ENCODE assay signal across 8 cellular contexts in the genomic region with DNA sequence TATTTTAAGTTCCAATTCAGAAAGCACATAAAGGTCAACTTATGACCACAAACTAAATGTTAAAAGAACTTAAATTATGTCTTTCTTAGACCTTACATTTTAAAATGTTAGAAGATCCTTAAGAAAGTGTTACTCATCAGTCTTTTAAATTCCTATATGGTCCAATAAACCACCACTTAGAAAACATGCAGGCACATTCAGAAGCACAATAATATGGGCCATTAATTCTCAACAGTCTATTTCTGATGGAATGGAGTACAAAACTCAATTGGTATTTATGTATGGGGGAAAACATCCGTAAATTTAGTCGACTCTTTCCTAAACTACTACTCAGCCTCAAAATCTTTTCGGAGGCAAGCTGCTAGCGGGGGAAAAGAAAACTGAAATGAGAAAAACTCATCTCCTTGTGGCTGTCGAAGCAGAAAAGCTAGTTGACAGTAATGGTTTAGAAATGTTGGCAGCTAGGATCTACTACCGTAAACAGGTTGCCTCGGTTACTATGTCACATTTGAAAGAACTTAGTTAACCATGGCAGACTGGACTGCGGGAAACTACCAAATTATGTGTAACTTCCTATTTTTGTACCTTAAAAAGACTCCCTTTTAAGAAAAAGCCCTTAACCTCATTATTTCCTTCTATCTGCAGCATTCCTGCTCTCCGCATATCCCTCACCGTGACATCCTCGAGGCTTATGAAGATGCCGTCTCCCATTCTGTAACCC. TPM values are rescaled to one million over a fixed set of nuclear protein-coding genes. Genes with fewer than 3 reads are reported as not detected.
DNase-seq lines count a peak whose midpoint lies in the region; ATAC-seq and TF ChIP-seq lines count a peak whose summit lies in the region.

No MANE protein-coding gene starts in this region.

- H3K36me3 Mint-ChIP-seq in CD4-positive, alpha-beta memory T cell: peaks cover 15 to 27% of the 10 kb centered on the region in 2 donors
- no peaks in the 10 kb centered on the region for H3K36me3 Mint-ChIP-seq in WTC11

- H3K9ac ChIP-seq in HUES6 (ENCODE audit: low read length): peak overlapping the region; percentile 85

- peak overlapping the region; percentile 97 for H3K27ac ChIP-seq in CD4-positive, alpha-beta memory T cell (ENCODE audit: low read depth, low read length)
- H3K27ac ChIP-seq in HUES6 (ENCODE audit: low read depth, low read length) (peak overlapping the region; percentile 80; the same call in 1 of the 2 replicates), foreskin keratinocyte (peak overlapping the region; percentile 85)

- peaks cover 30% of the 10 kb centered on the region for H3K4me1 ChIP-seq in CD4-positive, alpha-beta memory T cell (ENCODE audit: insufficient read depth, low read length)
- H3K4me1 ChIP-seq in HUES6 (ENCODE audit: control insufficient read depth, insufficient read depth, low read length) (peaks cover 9% of the 10 kb centered on the region; the same call in 1 of the 2 replicates), foreskin keratinocyte (peaks cover 15% of the 10 kb centered on the region)

- peaks cover 24 to 56% (median 42%) of the 10 kb centered on the region in 4 donors for H3K4me1 Mint-ChIP-seq in CD4-positive, alpha-beta memory T cell
- H3K4me1 Mint-ChIP-seq in WTC11: peaks cover 16% of the 10 kb centered on the region

- CTCF ChIA-PET in CD4-positive, alpha-beta memory T cell (lab: Charles Lee; ENCODE audit: partially characterized antibody): interaction anchor here (0.5 to 1.6 kb wide), 2 partner anchors 525 to 1769 kb away, joined by 3 to 5 read pairs; no protein-coding TSS in a partner anchor
- CTCF ChIA-PET in WTC11 (lab: Charles Lee): interaction anchor here (2.1 kb wide), 1 partner anchor 14 kb away, joined by 9 read pairs; no protein-coding TSS in a partner anchor

- no peaks in the 10 kb centered on the region for H3K36me3 ChIP-seq in CD4-positive, alpha-beta memory T cell (ENCODE audit: insufficient read depth, low read length)
- H3K36me3 ChIP-seq in HUES6 (ENCODE audit: control insufficient read depth, insufficient read depth, low read length): peaks cover under 1% of the 10 kb centered on the region; the same call in 1 of the 2 replicates

- peak overlapping the region; percentile 61 to 88 for H3K4me3 ChIP-seq in CD4-positive, alpha-beta memory T cell (ENCODE audit: low read length in 2 of 2)
- H3K4me3 ChIP-seq in HUES6 (ENCODE audit: low read depth, low read length): peak overlapping the region; percentile 78

- H3K27me3 Mint-ChIP-seq in CD4-positive, alpha-beta memory T cell: no peaks in the 10 kb centered on the region
- peaks cover 3% of the 10 kb centered on the region; the same call in 1 of the 2 replicates for H3K27me3 Mint-ChIP-seq in WTC11 (ENCODE audit: low read depth)

- H3K9me3 Mint-ChIP-seq in CD4-positive, alpha-beta memory T cell: peaks cover 0 to 2% (median 0%) of the 10 kb centered on the region in 8 donors
- no peaks in the 10 kb centered on the region for H3K9me3 Mint-ChIP-seq in WTC11

- peak overlapping the region; percentile 98 to 100 (median 99) for H3K27ac Mint-ChIP-seq in CD4-positive, alpha-beta memory T cell
- peak overlapping the region; percentile 27; the same call in 1 of the 2 replicates for H3K27ac Mint-ChIP-seq in WTC11

- peak overlapping the region; percentile 98 to 100 (median 99) for H3K4me3 Mint-ChIP-seq in CD4-positive, alpha-beta memory T cell
- H3K4me3 Mint-ChIP-seq in WTC11: peak overlapping the region; percentile 98

- peak in 4 of 5 donors; percentile 42 to 55 (median 48) for DNase-seq in CD4-positive, alpha-beta memory T cell
- DNase-seq in WTC11 (ENCODE audit: low spot score): no peak
- peak in 1 of 2 donors; percentile 36 for DNase-seq in foreskin keratinocyte
- DNase-seq in putamen (ENCODE audit: low spot score): peak; percentile 14
- DNase-seq in NCI-H1436 (lab: John Stamatoyannopoulos, UW): no peak
- DNase-seq in COLO829 (ENCODE audit: low spot score): no peak
- no peak for DNase-seq in GM19240 (ENCODE audit: insufficient read length, low spot score)

- ATAC-seq in WTC11 (no peak), foreskin keratinocyte (no peak)

- H3K27me3 ChIP-seq in CD4-positive, alpha-beta memory T cell (ENCODE audit: insufficient read depth, low read length): no peaks in the 10 kb centered on the region
- no peaks in the 10 kb centered on the region for H3K27me3 ChIP-seq in HUES6 (ENCODE audit: control insufficient read depth, insufficient read depth, low read length)
- H3K27me3 ChIP-seq in foreskin keratinocyte: no peaks in the 10 kb centered on the region

- POLR2A ChIA-PET in CD4-positive, alpha-beta memory T cell (lab: Charles Lee; ENCODE audit: partially characterized antibody): interaction anchor here (0.7 to 4.7 kb wide), 18 partner anchors 14 to 1219 kb away, joined by 3 to 45 read pairs (median 4); partner anchors contain the start of genes EDEM3, IVNS1ABP, NIBAN1 and ODR4
- POLR2A ChIA-PET in WTC11 (lab: Charles Lee): interaction anchor here (0.6 to 0.9 kb wide), 3 partner anchors 22 to 161 kb away, joined by 3 to 6 read pairs (median 4); partner anchors contain the start of genes IVNS1ABP and RNF2

- TF ChIP-seq CTCF in WTC11 (IDR thresholded peaks at IDR 0.05) (no peak), foreskin keratinocyte (conservative IDR thresholded peaks at IDR 0.05) (no peak)

- no peaks in the 10 kb centered on the region for H3K9me3 ChIP-seq in CD4-positive, alpha-beta memory T cell (ENCODE audit: control insufficient read depth in 1 of 2, low read length in 2 of 2)
- H3K9me3 ChIP-seq in HUES6 (ENCODE audit: control insufficient read depth, insufficient read depth, low read depth, low read length): no peaks in the 10 kb centered on the region

- intact Hi-C loops in CD4-positive, alpha-beta memory T cell (cut with micrococcal nuclease): loop anchor here (1.0 to 5.0 kb wide), 6 partner anchors 83 to 539 kb away; partner anchors contain the start of gene NIBAN1

TF ChIP-seq in WTC11, 78 proteins besides CTCF, POLR2A, EP300 and RAD21 (continues in another document):
- TF ChIP-seq ZNF532 (CRISPR knock-in tag; IDR thresholded peaks at IDR 0.05; ENCODE audit: borderline replicate concordance) (no peak), RELA (CRISPR knock-in tag; IDR thresholded peaks at IDR 0.05; ENCODE audit: borderline replicate concordance) (no peak), ZNF671 (CRISPR knock-in tag; IDR thresholded peaks at IDR 0.05) (no peak)

RNA-seq across cellular contexts. Expression of gene TRMT1L, which starts 1.0 kb away (rescaled TPM):
- 10 to 100 TPM; 31.7 to 33.9 TPM for total RNA-seq in CD4-positive, alpha-beta memory T cell
- 10 to 100 TPM in 1 of 2 donors, 1 to 10 TPM in 1; 7.1 to 23.1 TPM for polyA plus RNA-seq in CD4-positive, alpha-beta memory T cell
- total RNA-seq in WTC11 (2021): 24.7 to 28.1 TPM (median 27.3 TPM) in 3 replicates
- total RNA-seq in foreskin keratinocyte: 15.8 and 16.7 TPM in 2 replicates
- 4.5 and 6.2 TPM in 2 replicates for polyA plus RNA-seq in foreskin keratinocyte

RNA-seq across cellular contexts. Expression of gene SWT1, which starts 1.2 kb away (rescaled TPM):
- 10 to 100 TPM in 1 of 2 experiments, 1 to 10 TPM in 1; 9.7 to 10.6 TPM for total RNA-seq in CD4-positive, alpha-beta memory T cell
- polyA plus RNA-seq in CD4-positive, alpha-beta memory T cell: 1 to 10 TPM; 5.8 to 6.0 TPM
- total RNA-seq in WTC11 (2021) (5.4 to 5.8 TPM (median 5.5 TPM) in 3 replicates), foreskin keratinocyte (2.0 and 2.4 TPM in 2 replicates)
- 0.72 and 0.82 TPM in 2 replicates for polyA plus RNA-seq in foreskin keratinocyte

Comparison
In these comparisons a context has a peak if more than half of its experiments do, and no peak if none do; other contexts are left out.
1. DNase-seq: peak in CD4-positive, alpha-beta memory T cell (4 of 5) and putamen (single experiment); none in WTC11 (single experiment), NCI-H1436 (single experiment), COLO829 (single experiment) and GM19240 (single experiment).
2. Peak in every context shown above with its lines, with median percentiles within 50 percentile points of each other: H3K27ac ChIP-seq.